1 cellular context compared by ENCODE assay signal in the genomic region with DNA sequence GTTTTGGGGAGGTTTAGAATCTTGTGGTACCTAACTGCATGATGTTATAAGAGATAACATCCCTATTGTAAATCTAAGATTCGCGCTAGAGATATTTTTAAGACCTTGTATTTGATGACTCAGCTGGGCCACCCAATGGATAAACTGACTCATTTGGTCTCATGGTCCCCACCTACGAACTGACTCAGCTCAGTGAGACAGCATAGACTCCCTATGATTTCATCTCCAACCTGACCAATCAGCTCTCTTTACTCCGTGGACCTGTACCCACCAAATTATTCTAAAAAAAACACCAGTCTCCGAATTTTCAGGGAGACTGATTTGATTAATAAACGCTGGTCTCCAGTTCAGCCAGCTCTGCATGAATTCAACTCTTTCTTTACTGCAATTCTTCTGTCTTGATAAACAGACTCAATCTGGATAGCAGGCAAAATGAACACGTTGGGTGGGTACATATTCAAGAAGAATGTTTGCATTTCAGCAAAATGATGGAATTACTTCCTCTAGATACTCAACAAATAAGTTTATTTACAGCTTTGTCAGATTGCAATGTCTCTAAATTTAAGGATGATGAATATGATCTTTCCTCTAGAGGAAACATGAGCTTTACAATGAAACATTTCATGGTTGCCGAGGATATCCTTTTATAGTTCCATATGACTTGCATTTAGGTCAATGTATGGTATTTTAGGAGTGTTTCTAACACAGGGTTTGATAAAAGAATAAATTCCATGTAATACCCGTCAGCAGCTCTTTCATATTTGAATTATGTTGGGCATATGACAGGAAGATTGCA.
TF ChIP-seq lines count a peak whose summit lies in the region.

No MANE protein-coding gene starts in this region.

TF ChIP-seq in GM23338, 12 proteins besides CTCF, POLR2A, EP300 and RAD21 (continued from another document):
- TF ChIP-seq, protein P1, sequence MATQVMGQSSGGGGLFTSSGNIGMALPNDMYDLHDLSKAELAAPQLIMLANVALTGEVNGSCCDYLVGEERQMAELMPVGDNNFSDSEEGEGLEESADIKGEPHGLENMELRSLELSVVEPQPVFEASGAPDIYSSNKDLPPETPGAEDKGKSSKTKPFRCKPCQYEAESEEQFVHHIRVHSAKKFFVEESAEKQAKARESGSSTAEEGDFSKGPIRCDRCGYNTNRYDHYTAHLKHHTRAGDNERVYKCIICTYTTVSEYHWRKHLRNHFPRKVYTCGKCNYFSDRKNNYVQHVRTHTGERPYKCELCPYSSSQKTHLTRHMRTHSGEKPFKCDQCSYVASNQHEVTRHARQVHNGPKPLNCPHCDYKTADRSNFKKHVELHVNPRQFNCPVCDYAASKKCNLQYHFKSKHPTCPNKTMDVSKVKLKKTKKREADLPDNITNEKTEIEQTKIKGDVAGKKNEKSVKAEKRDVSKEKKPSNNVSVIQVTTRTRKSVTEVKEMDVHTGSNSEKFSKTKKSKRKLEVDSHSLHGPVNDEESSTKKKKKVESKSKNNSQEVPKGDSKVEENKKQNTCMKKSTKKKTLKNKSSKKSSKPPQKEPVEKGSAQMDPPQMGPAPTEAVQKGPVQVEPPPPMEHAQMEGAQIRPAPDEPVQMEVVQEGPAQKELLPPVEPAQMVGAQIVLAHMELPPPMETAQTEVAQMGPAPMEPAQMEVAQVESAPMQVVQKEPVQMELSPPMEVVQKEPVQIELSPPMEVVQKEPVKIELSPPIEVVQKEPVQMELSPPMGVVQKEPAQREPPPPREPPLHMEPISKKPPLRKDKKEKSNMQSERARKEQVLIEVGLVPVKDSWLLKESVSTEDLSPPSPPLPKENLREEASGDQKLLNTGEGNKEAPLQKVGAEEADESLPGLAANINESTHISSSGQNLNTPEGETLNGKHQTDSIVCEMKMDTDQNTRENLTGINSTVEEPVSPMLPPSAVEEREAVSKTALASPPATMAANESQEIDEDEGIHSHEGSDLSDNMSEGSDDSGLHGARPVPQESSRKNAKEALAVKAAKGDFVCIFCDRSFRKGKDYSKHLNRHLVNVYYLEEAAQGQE (IDR thresholded peaks at IDR 0.05; ENCODE audit: unreplicated experiment), result no peak
- TF ChIP-seq ZNF114 (CRISPR knock-in tag; IDR thresholded peaks at IDR 0.05) (no peak), NANOG (IDR thresholded peaks at IDR 0.05; ENCODE audit: borderline replicate concordance) (no peak), ZNF331 (CRISPR knock-in tag; IDR thresholded peaks at IDR 0.05; ENCODE audit: low read depth) (no peak), STAT1 (IDR thresholded peaks at IDR 0.05; ENCODE audit: unreplicated experiment) (no peak), EZH2phosphoT487 (IDR thresholded peaks at IDR 0.05; ENCODE audit: unreplicated experiment) (no peak)
- TF ChIP-seq, protein P2, sequence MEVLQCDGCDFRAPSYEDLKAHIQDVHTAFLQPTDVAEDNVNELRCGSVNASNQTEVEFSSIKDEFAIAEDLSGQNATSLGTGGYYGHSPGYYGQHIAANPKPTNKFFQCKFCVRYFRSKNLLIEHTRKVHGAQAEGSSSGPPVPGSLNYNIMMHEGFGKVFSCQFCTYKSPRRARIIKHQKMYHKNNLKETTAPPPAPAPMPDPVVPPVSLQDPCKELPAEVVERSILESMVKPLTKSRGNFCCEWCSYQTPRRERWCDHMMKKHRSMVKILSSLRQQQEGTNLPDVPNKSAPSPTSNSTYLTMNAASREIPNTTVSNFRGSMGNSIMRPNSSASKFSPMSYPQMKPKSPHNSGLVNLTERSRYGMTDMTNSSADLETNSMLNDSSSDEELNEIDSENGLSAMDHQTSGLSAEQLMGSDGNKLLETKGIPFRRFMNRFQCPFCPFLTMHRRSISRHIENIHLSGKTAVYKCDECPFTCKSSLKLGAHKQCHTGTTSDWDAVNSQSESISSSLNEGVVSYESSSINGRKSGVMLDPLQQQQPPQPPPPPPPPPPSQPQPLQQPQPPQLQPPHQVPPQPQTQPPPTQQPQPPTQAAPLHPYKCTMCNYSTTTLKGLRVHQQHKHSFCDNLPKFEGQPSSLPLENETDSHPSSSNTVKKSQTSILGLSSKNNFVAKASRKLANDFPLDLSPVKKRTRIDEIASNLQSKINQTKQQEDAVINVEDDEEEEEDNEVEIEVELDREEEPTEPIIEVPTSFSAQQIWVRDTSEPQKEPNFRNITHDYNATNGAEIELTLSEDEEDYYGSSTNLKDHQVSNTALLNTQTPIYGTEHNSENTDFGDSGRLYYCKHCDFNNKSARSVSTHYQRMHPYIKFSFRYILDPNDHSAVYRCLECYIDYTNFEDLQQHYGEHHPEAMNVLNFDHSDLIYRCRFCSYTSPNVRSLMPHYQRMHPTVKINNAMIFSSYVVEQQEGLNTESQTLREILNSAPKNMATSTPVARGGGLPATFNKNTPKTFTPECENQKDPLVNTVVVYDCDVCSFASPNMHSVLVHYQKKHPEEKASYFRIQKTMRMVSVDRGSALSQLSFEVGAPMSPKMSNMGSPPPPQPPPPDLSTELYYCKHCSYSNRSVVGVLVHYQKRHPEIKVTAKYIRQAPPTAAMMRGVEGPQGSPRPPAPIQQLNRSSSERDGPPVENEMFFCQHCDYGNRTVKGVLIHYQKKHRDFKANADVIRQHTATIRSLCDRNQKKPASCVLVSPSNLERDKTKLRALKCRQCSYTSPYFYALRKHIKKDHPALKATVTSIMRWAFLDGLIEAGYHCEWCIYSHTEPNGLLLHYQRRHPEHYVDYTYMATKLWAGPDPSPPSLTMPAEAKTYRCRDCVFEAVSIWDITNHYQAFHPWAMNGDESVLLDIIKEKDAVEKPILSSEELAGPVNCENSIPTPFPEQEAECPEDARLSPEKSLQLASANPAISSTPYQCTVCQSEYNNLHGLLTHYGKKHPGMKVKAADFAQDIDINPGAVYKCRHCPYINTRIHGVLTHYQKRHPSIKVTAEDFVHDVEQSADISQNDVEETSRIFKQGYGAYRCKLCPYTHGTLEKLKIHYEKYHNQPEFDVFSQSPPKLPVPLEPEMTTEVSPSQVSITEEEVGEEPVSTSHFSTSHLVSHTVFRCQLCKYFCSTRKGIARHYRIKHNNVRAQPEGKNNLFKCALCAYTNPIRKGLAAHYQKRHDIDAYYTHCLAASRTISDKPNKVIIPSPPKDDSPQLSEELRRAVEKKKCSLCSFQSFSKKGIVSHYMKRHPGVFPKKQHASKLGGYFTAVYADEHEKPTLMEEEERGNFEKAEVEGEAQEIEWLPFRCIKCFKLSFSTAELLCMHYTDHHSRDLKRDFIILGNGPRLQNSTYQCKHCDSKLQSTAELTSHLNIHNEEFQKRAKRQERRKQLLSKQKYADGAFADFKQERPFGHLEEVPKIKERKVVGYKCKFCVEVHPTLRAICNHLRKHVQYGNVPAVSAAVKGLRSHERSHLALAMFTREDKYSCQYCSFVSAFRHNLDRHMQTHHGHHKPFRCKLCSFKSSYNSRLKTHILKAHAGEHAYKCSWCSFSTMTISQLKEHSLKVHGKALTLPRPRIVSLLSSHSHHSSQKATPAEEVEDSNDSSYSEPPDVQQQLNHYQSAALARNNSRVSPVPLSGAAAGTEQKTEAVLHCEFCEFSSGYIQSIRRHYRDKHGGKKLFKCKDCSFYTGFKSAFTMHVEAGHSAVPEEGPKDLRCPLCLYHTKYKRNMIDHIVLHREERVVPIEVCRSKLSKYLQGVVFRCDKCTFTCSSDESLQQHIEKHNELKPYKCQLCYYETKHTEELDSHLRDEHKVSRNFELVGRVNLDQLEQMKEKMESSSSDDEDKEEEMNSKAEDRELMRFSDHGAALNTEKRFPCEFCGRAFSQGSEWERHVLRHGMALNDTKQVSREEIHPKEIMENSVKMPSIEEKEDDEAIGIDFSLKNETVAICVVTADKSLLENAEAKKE (CRISPR knock-in tag; IDR thresholded peaks at IDR 0.05), result no peak
